Comparison of ENCODE assay signal across 1 cellular context in the genomic region with DNA sequence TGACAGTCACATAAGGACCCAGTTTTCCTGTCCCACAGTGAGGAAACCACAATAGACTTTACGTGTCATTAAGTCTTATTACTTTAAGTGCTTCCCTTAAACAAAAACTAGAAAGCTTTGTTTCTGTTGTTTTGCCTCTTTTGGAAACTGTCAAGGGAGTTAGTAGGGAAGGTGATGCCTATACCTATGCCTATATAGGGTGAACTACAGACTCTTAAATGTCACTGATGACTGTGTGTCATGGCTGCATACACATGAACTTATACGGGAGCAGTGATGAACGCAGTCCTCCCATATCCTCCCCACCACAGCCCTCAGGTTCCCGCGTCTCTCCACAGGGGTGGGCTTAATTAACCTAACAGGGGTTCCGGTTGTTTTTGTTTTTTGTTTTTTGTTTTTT.
TF ChIP-seq lines count a peak whose summit lies in the region.

No MANE protein-coding gene starts in this region.

TF ChIP-seq in HEK293T, 16 proteins besides CTCF, POLR2A, EP300 and RAD21 (continued from another document):
- TF ChIP-seq FOXA1 (IDR thresholded peaks at IDR 0.05) (no peak), ZNF384 (IDR thresholded peaks at IDR 0.05) (no peak), LEF1 (IDR thresholded peaks at IDR 0.05; ENCODE audit: borderline replicate concordance) (no peak), BHLHE40 (IDR thresholded peaks at IDR 0.05; ENCODE audit: borderline replicate concordance) (no peak), HDGF (IDR thresholded peaks at IDR 0.05; ENCODE audit: borderline replicate concordance) (no peak), TARDBP (IDR thresholded peaks at IDR 0.05) (no peak), FOXM1 (IDR thresholded peaks at IDR 0.05; ENCODE audit: borderline replicate concordance) (no peak), SUZ12 (IDR thresholded peaks at IDR 0.05) (no peak), L3MBTL2 (conservative IDR thresholded peaks at IDR 0.05) (no peak)
- TF ChIP-seq, protein P1, sequence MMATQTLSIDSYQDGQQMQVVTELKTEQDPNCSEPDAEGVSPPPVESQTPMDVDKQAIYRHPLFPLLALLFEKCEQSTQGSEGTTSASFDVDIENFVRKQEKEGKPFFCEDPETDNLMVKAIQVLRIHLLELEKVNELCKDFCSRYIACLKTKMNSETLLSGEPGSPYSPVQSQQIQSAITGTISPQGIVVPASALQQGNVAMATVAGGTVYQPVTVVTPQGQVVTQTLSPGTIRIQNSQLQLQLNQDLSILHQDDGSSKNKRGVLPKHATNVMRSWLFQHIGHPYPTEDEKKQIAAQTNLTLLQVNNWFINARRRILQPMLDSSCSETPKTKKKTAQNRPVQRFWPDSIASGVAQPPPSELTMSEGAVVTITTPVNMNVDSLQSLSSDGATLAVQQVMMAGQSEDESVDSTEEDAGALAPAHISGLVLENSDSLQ (IDR thresholded peaks at IDR 0.05): no peak
